In the genomic region with DNA sequence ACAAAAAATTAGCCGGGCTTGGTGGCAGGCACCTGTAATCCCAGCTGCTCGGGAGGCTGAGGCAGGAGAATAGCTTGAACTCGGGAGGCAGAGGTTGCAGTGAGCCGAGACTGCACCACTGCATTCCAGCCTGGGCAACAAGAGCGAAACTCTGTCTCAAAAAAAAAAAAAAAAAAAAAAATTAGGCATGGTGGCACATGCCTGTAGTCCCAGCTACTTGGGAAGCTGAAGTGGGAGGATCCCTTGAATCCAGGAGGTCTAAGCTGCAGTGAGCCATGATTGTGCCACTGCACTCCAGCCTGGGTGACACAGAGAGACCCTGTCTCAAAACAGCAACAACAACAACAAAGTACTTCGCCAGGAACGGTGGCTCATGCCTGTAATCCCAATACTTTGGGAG, we compare ENCODE assay signal across 8 cellular contexts. TPM values are rescaled to one million over a fixed set of nuclear protein-coding genes. Genes with fewer than 3 reads are reported as not detected.
DNase-seq lines count a peak whose midpoint lies in the region; ATAC-seq and TF ChIP-seq lines count a peak whose summit lies in the region.
"Not testable (repeated sequence)": the region's sequence is repeated elsewhere in the genome, so short reads cannot be mapped to it uniquely, and the experiment has no call there.

No MANE protein-coding gene starts in this region.

- peaks cover 28% of the 10 kb centered on the region for H3K9me1 ChIP-seq in IMR-90 (ENCODE audit: insufficient read depth, low read length)

- not testable (repeated sequence) for H2BK20ac ChIP-seq in IMR-90 (ENCODE audit: low read depth, low read length)

- not testable (repeated sequence) for H2AFZ ChIP-seq in IMR-90 (replicated peaks; ENCODE audit: low read length, poor library complexity)

- POLR2A ChIA-PET in IMR-90 (lab: Charles Lee; ENCODE audit: unreplicated experiment) = not testable (repeated sequence)

- not testable (repeated sequence) for H3K9ac ChIP-seq in IMR-90 (ENCODE audit: low read depth, low read length); subcutaneous abdominal adipose tissue (ENCODE audit: low read length in 5 of 5)

- peaks cover 13 to 20% of the 10 kb centered on the region in 2 donors for H3K36me3 Mint-ChIP-seq in CD14-positive monocyte
- H3K36me3 Mint-ChIP-seq in dendritic cell treated with granulocyte-macrophage colony-stimulating factor and Interleukin-4, amounts not matched to agents 40 ng/mL and 50 ng/mL, for 4 days (ENCODE audit: low read depth) = peaks cover 26% of the 10 kb centered on the region

- TF ChIP-seq POLR2A in IMR-90 (IDR thresholded peaks at IDR 0.05; ENCODE audit: low read depth, low read length); gastrocnemius medialis (IDR thresholded peaks at IDR 0.05): not testable (repeated sequence)

- 0 out of 2 replicates have a peak overlapping the region, but pooled peaks have one; percentile 24 for H2AK5ac ChIP-seq in IMR-90 (ENCODE audit: low read depth, low read length)

- peak overlapping the region in 5 of 7 donors; percentile 60 to 88 (median 68) for H3K27ac Mint-ChIP-seq in CD14-positive monocyte
- H3K27ac Mint-ChIP-seq in dendritic cell treated with granulocyte-macrophage colony-stimulating factor and Interleukin-4, amounts not matched to agents 40 ng/mL and 50 ng/mL, for 4 days = peak overlapping the region; percentile 15

- H3K79me1 ChIP-seq in IMR-90 (ENCODE audit: low read depth in 1 of 2, low read length in 2 of 2) = peaks cover 17 to 75% of the 10 kb centered on the region in 2 experiments

- H3K18ac ChIP-seq in IMR-90 (ENCODE audit: low read depth, low read length) = not testable (repeated sequence)

- TF ChIP-seq CTCF in CD14-positive monocyte (IDR thresholded peaks at IDR 0.05); IMR-90 (conservative IDR thresholded peaks at IDR 0.05; ENCODE audit: low read depth, low read length); ascending aorta (IDR thresholded peaks at IDR 0.05); left ventricle myocardium inferior (IDR thresholded peaks at IDR 0.05; ENCODE audit: borderline replicate concordance); neutrophil (IDR thresholded peaks at IDR 0.05); gastrocnemius medialis (IDR thresholded peaks at IDR 0.05 in 4 of 5, conservative IDR thresholded peaks at IDR 0.05 in 1 of 5): not testable (repeated sequence)

- in situ Hi-C loops in IMR-90 (cut with MboI; ENCODE audit: low sequenced_read_pairs) = not testable (repeated sequence)
- in situ Hi-C loops in gastrocnemius medialis (cut with MboI; ENCODE audit: low sequenced_read_pairs in 4 of 4) = loop anchor here in 1 of 4 donors (25.0 kb wide), 1 partner anchor 89 kb away; a partner anchor contains a TSS

- H2BK120ac ChIP-seq in IMR-90 (ENCODE audit: low read depth, low read length) = not testable (repeated sequence)

- H2BK5ac ChIP-seq in IMR-90 (ENCODE audit: low read depth, low read length, poor library complexity, severe bottlenecking) = not testable (repeated sequence)

- not testable (repeated sequence) for TF ChIP-seq RAD21 in IMR-90 (IDR thresholded peaks at IDR 0.05; ENCODE audit: low read length)

- not testable (repeated sequence) for H3K27me3 Mint-ChIP-seq in CD14-positive monocyte (ENCODE audit: low read depth in 3 of 3); dendritic cell treated with granulocyte-macrophage colony-stimulating factor and Interleukin-4, amounts not matched to agents 40 ng/mL and 50 ng/mL, for 4 days

- H3K56ac ChIP-seq in IMR-90 (ENCODE audit: extremely low read depth, insufficient read depth, low read length) = not testable (repeated sequence)

- not testable (repeated sequence) for H3K4me2 ChIP-seq in IMR-90 (ENCODE audit: low read depth, low read length)

- not testable (repeated sequence) for H3K4me3 ChIP-seq in IMR-90 (ENCODE audit: insufficient read depth, low read depth, low read length); ascending aorta; left ventricle myocardium inferior; neutrophil (ENCODE audit: low read depth in 1 of 2, low read length in 1 of 2); gastrocnemius medialis; subcutaneous abdominal adipose tissue (ENCODE audit: low read depth in 1 of 5, low read length in 5 of 5)

- not testable (repeated sequence) for ATAC-seq in IMR-90 (ENCODE audit: low read depth); gastrocnemius medialis

- H3K23ac ChIP-seq in IMR-90 (ENCODE audit: low read depth, low read length) = not testable (repeated sequence)

- H2BK15ac ChIP-seq in IMR-90 (ENCODE audit: low read depth, low read length) = not testable (repeated sequence)

- dilution Hi-C loops in IMR-90 (cut with HindIII; ENCODE audit: low sequenced_read_pairs, unreplicated experiment) = not testable (repeated sequence)

- H3K4ac ChIP-seq in IMR-90 (ENCODE audit: low read depth, low read length) = not testable (repeated sequence)

- peaks cover 85% of the 10 kb centered on the region for H4K20me1 ChIP-seq in IMR-90 (ENCODE audit: insufficient read depth, low read length)

- not testable (repeated sequence) for H3K36me3 ChIP-seq in IMR-90 (ENCODE audit: control insufficient read depth, insufficient read depth, low read length); ascending aorta; left ventricle myocardium inferior; neutrophil; gastrocnemius medialis; subcutaneous abdominal adipose tissue (ENCODE audit: control insufficient read depth in 5 of 5, insufficient read depth in 5 of 5, low read length in 5 of 5)

- no CpG with 5 or more reads among the region's 7 CpGs for WGBS in IMR-90 (ENCODE audit: extremely low coverage in 2 of 2, insufficient read length in 1 of 2), 2 experiments

- DNase-seq in CD14-positive monocyte (ENCODE audit: low spot score); IMR-90; ascending aorta (ENCODE audit: low spot score in 2 of 2); left ventricle myocardium inferior; gastrocnemius medialis: not testable (repeated sequence)

- H3K9me3 ChIP-seq in IMR-90 (ENCODE audit: control insufficient read depth, insufficient read depth, low read length); ascending aorta; left ventricle myocardium inferior (replicated peaks); neutrophil; gastrocnemius medialis; subcutaneous abdominal adipose tissue (ENCODE audit: control insufficient read depth in 5 of 5, low read length in 5 of 5): not testable (repeated sequence)

- H3K27ac ChIP-seq in IMR-90 (ENCODE audit: insufficient read depth, low read length) = not testable (repeated sequence)
- H3K27ac ChIP-seq in ascending aorta (peak overlapping the region; percentile 43 to 79), left ventricle myocardium inferior (replicated peaks) (peak overlapping the region; percentile 72), neutrophil (peak overlapping the region; percentile 59), gastrocnemius medialis (peak overlapping the region; percentile 74 to 98 (median 86)), subcutaneous abdominal adipose tissue (ENCODE audit: low read depth, low read length) (peak overlapping the region; percentile 33)

- H3K4me3 Mint-ChIP-seq in CD14-positive monocyte; dendritic cell treated with granulocyte-macrophage colony-stimulating factor and Interleukin-4, amounts not matched to agents 40 ng/mL and 50 ng/mL, for 4 days: not testable (repeated sequence)

- not testable (repeated sequence) for H3K14ac ChIP-seq in IMR-90 (replicated peaks; ENCODE audit: low read depth, low read length)

- CTCF ChIA-PET in IMR-90 (lab: Yijun Ruan, JAX) = interaction anchor here (0.7 kb wide), 1 partner anchor 9 kb away, joined by 3 read pairs; no protein-coding TSS in a partner anchor

- H3K4me1 ChIP-seq in IMR-90 (ENCODE audit: control insufficient read depth, insufficient read depth, low read length) = not testable (repeated sequence)
- H3K4me1 ChIP-seq in ascending aorta = peaks cover 22 to 45% of the 10 kb centered on the region in 2 donors
- peaks cover 100% of the 10 kb centered on the region for H3K4me1 ChIP-seq in left ventricle myocardium inferior
- H3K4me1 ChIP-seq in neutrophil (ENCODE audit: control insufficient read depth in 1 of 2, insufficient read depth in 1 of 2, low read depth in 1 of 2, low read length in 1 of 2) = peaks cover 27 to 37% of the 10 kb centered on the region in 2 experiments
- peaks cover 88 to 98% of the 10 kb centered on the region in 2 donors for H3K4me1 ChIP-seq in gastrocnemius medialis
- H3K4me1 ChIP-seq in subcutaneous abdominal adipose tissue (ENCODE audit: control insufficient read depth in 5 of 5, insufficient read depth in 5 of 5, low read length in 5 of 5) = peaks cover 6 to 49% (median 37%) of the 10 kb centered on the region in 5 donors

- not testable (repeated sequence) for H4K91ac ChIP-seq in IMR-90 (ENCODE audit: insufficient read depth, low read depth, low read length)

- BruUV-seq in IMR-90 (replicated peaks; lab: Mats Ljungman, UMichigan) = not testable (repeated sequence)

- intact Hi-C loops in CD14-positive monocyte (cut with micrococcal nuclease); IMR-90 (cut with micrococcal nuclease); ascending aorta (cut with DNase I); dendritic cell treated with granulocyte-macrophage colony-stimulating factor and Interleukin-4, amounts not matched to agents 40 ng/mL and 50 ng/mL, for 4 days (cut with micrococcal nuclease); left ventricle myocardium inferior (cut with micrococcal nuclease); gastrocnemius medialis (cut with DNase I; ENCODE audit: low total_unique reads): not testable (repeated sequence)

- H3K27me3 ChIP-seq in IMR-90 (ENCODE audit: control insufficient read depth, insufficient read depth, low read length); ascending aorta; left ventricle myocardium inferior (ENCODE audit: low read depth); neutrophil; gastrocnemius medialis; subcutaneous abdominal adipose tissue (ENCODE audit: control insufficient read depth in 5 of 5, insufficient read depth in 4 of 5, low read length in 5 of 5): not testable (repeated sequence)

- H3K9me3 Mint-ChIP-seq in CD14-positive monocyte; dendritic cell treated with granulocyte-macrophage colony-stimulating factor and Interleukin-4, amounts not matched to agents 40 ng/mL and 50 ng/mL, for 4 days: not testable (repeated sequence)

- H2AK9ac ChIP-seq in IMR-90 (replicated peaks; ENCODE audit: low read depth, low read length, poor library complexity) = not testable (repeated sequence)

- not testable (repeated sequence) for H4K5ac ChIP-seq in IMR-90 (ENCODE audit: low read depth, low read length)

- peaks cover 53% of the 10 kb centered on the region for H3K4me1 Mint-ChIP-seq in CD14-positive monocyte
- H3K4me1 Mint-ChIP-seq in dendritic cell treated with granulocyte-macrophage colony-stimulating factor and Interleukin-4, amounts not matched to agents 40 ng/mL and 50 ng/mL, for 4 days (ENCODE audit: low read depth) = peaks cover 64% of the 10 kb centered on the region

- not testable (repeated sequence) for H4K8ac ChIP-seq in IMR-90 (ENCODE audit: low read depth in 2 of 2, low read length in 2 of 2)

RNA-seq across cellular contexts. Expression of a gene that starts 9.8 kb away (rescaled TPM):
- 10 to 100 TPM; 71.6 to 79.5 TPM for polyA plus RNA-seq in CD14-positive monocyte
- 57.4 and 83.6 TPM in 2 replicates for total RNA-seq in IMR-90 (2012; rRNA removed)
- 24.0 and 31.5 TPM in 2 replicates for polyA plus RNA-seq in IMR-90 (2012; rRNA removed)
- polyA plus RNA-seq in IMR-90 (2012; cell fraction: cytosol; rRNA removed) = 7.6 and 13.7 TPM in 2 replicates
- polyA plus RNA-seq in IMR-90 (2012; cell fraction: nucleus; rRNA removed; ENCODE audit: low replicate concordance) = 12.7 and 65.0 TPM in 2 replicates
- 161 TPM for total RNA-seq in ascending aorta
- 80.7 TPM for total RNA-seq in left ventricle myocardium inferior
- total RNA-seq in gastrocnemius medialis = 10 to 100 TPM; 58.5 to 99.5 (median 81.8) TPM

RNA-seq across cellular contexts. Expression of a gene that starts 11.4 kb away (rescaled TPM):
- polyA plus RNA-seq in CD14-positive monocyte (10 to 100 TPM; 36.2 to 43.4 TPM), IMR-90 (2012; rRNA removed) (31.8 and 33.6 TPM in 2 replicates)
- total RNA-seq in IMR-90 (2012; rRNA removed) (14.2 and 19.9 TPM in 2 replicates), ascending aorta (8.3 TPM), left ventricle myocardium inferior (23.5 TPM), gastrocnemius medialis (10 to 100 TPM; 19.5 to 32.0 (median 22.0) TPM)
- polyA plus RNA-seq in IMR-90 (2012; cell fraction: cytosol; rRNA removed) = 15.4 and 24.5 TPM in 2 replicates
- polyA plus RNA-seq in IMR-90 (2012; cell fraction: nucleus; rRNA removed; ENCODE audit: low replicate concordance) = 3.3 and 15.9 TPM in 2 replicates

RNA-seq across cellular contexts. Expression of a gene that starts 52.7 kb away (rescaled TPM):
- polyA plus RNA-seq in CD14-positive monocyte = not detected
- 0.18 and 0.56 TPM in 2 replicates for total RNA-seq in IMR-90 (2012; rRNA removed)
- 0.26 and 0.30 TPM in 2 replicates for polyA plus RNA-seq in IMR-90 (2012; rRNA removed)
- 0.09 and 0.26 TPM in 2 replicates for polyA plus RNA-seq in IMR-90 (2012; cell fraction: cytosol; rRNA removed)
- polyA plus RNA-seq in IMR-90 (2012; cell fraction: nucleus; rRNA removed; ENCODE audit: low replicate concordance) = 2.4 and 3.6 TPM in 2 replicates
- total RNA-seq in ascending aorta = not detected
- 1.2 TPM for total RNA-seq in left ventricle myocardium inferior
- total RNA-seq in gastrocnemius medialis = 1 to 10 TPM in 2 of 4 donors, under 1 TPM in 2; 0.12 to 6.9 (median 0.60) TPM
